Comparison of ENCODE assay signal across 12 cellular contexts in genomic region chr7:96548664-96549063, GRCh38.
A peak's percentile ranks its signal among the peaks of the same experiment; 100 is the strongest.
DNase-seq lines count a peak whose midpoint lies in the region; ATAC-seq and TF ChIP-seq lines count a peak whose summit lies in the region.
"Had no signal": no experiment of that assay in that cellular context is flagged by ENCODE, and none has a peak within 500 bp of the region (broad histone marks: within the 10 kb centered on the region; RNA-seq: fewer than 3 reads in every experiment).

No MANE protein-coding gene starts in this region.

- no TSS peak for BruUV-seq in Panc1 (replicated peaks; lab: Mats Ljungman, UMichigan)

- no peak overlapping the region for H2AK5ac ChIP-seq in trophoblast cell (ENCODE audit: low read length)

- DNase-seq in HuH-7 (ENCODE audit: low spot score) (peak; percentile 18), NCI-H2081 treated with DMSO at 0.1 percent for 48 hours (lab: John Stamatoyannopoulos, UW) (peak; percentile 88), Panc1 (ENCODE audit: low read depth, low spot score) (peak; percentile 74), trophoblast cell (peak; percentile 69 to 71), glomerular visceral epithelial cell (ENCODE audit: extremely low spot score) (no peak), anterior cingulate cortex (lab: John Stamatoyannopoulos, UW) (no peak), pons (ENCODE audit: low spot score) (no peak)
- DNase-seq: activated effector memory CD4-positive, alpha-beta T cell treated with Interleukin-2 at 50 U/mL for 16 hours; brain microvascular endothelial cell; foreskin fibroblast; NCI-H187; pancreas had no signal

- no peak for TF ChIP-seq CTCF in Panc1 (IDR thresholded peaks at IDR 0.05)

- H2BK5ac ChIP-seq in trophoblast cell (ENCODE audit: low read depth, low read length, poor library complexity): no peak overlapping the region

- no peak overlapping the region for H2AFZ ChIP-seq in trophoblast cell (ENCODE audit: insufficient read depth, low read length, poor library complexity)

- H3K27ac ChIP-seq in Panc1 (ENCODE audit: low read length): no peak overlapping the region
- no peak overlapping the region for H3K27ac ChIP-seq in trophoblast cell (ENCODE audit: low read depth, low read length)
- H3K27ac ChIP-seq: brain microvascular endothelial cell, pancreas had no signal

- no peak overlapping the region for H3K4ac ChIP-seq in trophoblast cell (ENCODE audit: low read depth, low read length)

- H3K9me3 ChIP-seq in Panc1 (ENCODE audit: control insufficient read depth, insufficient read depth, low read depth, low read length): no peaks in the 10 kb centered on the region
- H3K9me3 ChIP-seq in trophoblast cell (ENCODE audit: insufficient read depth, low read depth, low read length): no peaks in the 10 kb centered on the region
- H3K9me3 ChIP-seq: pancreas had no signal

- no peak overlapping the region for H4K12ac ChIP-seq in trophoblast cell (ENCODE audit: low read depth, low read length)

- H3K9ac ChIP-seq in trophoblast cell (ENCODE audit: low read length): no peak overlapping the region

- no peak overlapping the region for H2BK120ac ChIP-seq in trophoblast cell (ENCODE audit: insufficient read depth, low read length, poor library complexity)

- H3K4me3 ChIP-seq in Panc1 (ENCODE audit: low read depth in 2 of 2, low read length in 2 of 2) (no peak overlapping the region), trophoblast cell (ENCODE audit: low read depth, low read length) (no peak overlapping the region)
- H3K4me3 ChIP-seq: pancreas had no signal

- H3K4me1 ChIP-seq in Panc1 (ENCODE audit: control insufficient read depth, insufficient read depth, low read length) (no peaks in the 10 kb centered on the region), trophoblast cell (ENCODE audit: control insufficient read depth in 1 of 2, insufficient read depth in 2 of 2, low read length in 2 of 2) (no peaks in the 10 kb centered on the region)
- H3K4me1 ChIP-seq: pancreas had no signal

- WGBS in trophoblast cell (ENCODE audit: extremely low coverage, insufficient coverage, insufficient read length): no CpG with 5 or more reads among the region's 5 CpGs

- no peak overlapping the region for H3K14ac ChIP-seq in trophoblast cell (ENCODE audit: low read length)

- no peaks in the 10 kb centered on the region for H3K79me1 ChIP-seq in trophoblast cell (ENCODE audit: low read length)

- intact Hi-C loops in Panc1 (cut with micrococcal nuclease; ENCODE audit: unreplicated experiment): no loop called here

- no peak overlapping the region for H2BK12ac ChIP-seq in trophoblast cell (ENCODE audit: low read length)

- H3K36me3 ChIP-seq in Panc1 (ENCODE audit: control insufficient read depth, insufficient read depth, low read length): no peaks in the 10 kb centered on the region
- no peaks in the 10 kb centered on the region for H3K36me3 ChIP-seq in trophoblast cell (ENCODE audit: control insufficient read depth in 1 of 2, insufficient read depth in 2 of 2, low read length in 2 of 2)
- H3K36me3 ChIP-seq: brain microvascular endothelial cell, pancreas had no signal

- POLR2A ChIA-PET in Panc1 (lab: Charles Lee): no interaction called here

- no peak for ATAC-seq in Panc1
- ATAC-seq: pancreas had no signal

- H4K91ac ChIP-seq in trophoblast cell (ENCODE audit: low read depth, low read length): no peak overlapping the region

- in situ Hi-C loops in Panc1 (cut with HindIII; ENCODE audit: low pct_unique_long_range_greater_than_20kb, low sequenced_read_pairs): no loop called here

- H3K27me3 ChIP-seq in Panc1 (ENCODE audit: control insufficient read depth, insufficient read depth, low read length): no peaks in the 10 kb centered on the region; the same call in 1 of the 2 replicates
- H3K27me3 ChIP-seq in trophoblast cell (ENCODE audit: insufficient read depth, low read length): no peaks in the 10 kb centered on the region
- H3K27me3 ChIP-seq: brain microvascular endothelial cell, pancreas had no signal

- CTCF ChIA-PET in Panc1 (lab: Charles Lee): no interaction called here

- H3K23ac ChIP-seq in trophoblast cell (ENCODE audit: low read length): no peak overlapping the region

- H3K18ac ChIP-seq in trophoblast cell (ENCODE audit: low read length): no peak overlapping the region

- H3K4me2 ChIP-seq in trophoblast cell (ENCODE audit: low read length): no peak overlapping the region

- H3K79me2 ChIP-seq in trophoblast cell (ENCODE audit: control insufficient read depth, insufficient read depth, low read length, poor library complexity): no peaks in the 10 kb centered on the region

- H4K8ac ChIP-seq in trophoblast cell (ENCODE audit: low read depth, low read length): no peak overlapping the region

Comparison
In these comparisons a context has a peak if more than half of its experiments do, and no peak if none do; other contexts are left out.
1. DNase-seq: peak in HuH-7 (single experiment), NCI-H2081 treated with DMSO at 0.1 percent for 48 hours (single experiment), Panc1 (single experiment) and trophoblast cell (2 of 2); none in glomerular visceral epithelial cell (single experiment), anterior cingulate cortex (0 of 58) and pons (single experiment).